1 cellular context compared by ENCODE assay signal in genomic region chr4:41281038-41281634, GRCh38.
TF ChIP-seq lines count a peak whose summit lies in the region.

No MANE protein-coding gene starts in this region.

TF ChIP-seq in GM23338, 12 proteins besides CTCF, POLR2A, EP300 and RAD21 (continued from another document):
- TF ChIP-seq ZNF462 (CRISPR knock-in tag; IDR thresholded peaks at IDR 0.05) (no peak), STAT1 (IDR thresholded peaks at IDR 0.05; ENCODE audit: unreplicated experiment) (no peak), CREB1 (CRISPR knock-in tag; IDR thresholded peaks at IDR 0.05; ENCODE audit: low read depth) (no peak)
